Comparison of ENCODE assay signal across 10 cellular contexts in the genomic region with DNA sequence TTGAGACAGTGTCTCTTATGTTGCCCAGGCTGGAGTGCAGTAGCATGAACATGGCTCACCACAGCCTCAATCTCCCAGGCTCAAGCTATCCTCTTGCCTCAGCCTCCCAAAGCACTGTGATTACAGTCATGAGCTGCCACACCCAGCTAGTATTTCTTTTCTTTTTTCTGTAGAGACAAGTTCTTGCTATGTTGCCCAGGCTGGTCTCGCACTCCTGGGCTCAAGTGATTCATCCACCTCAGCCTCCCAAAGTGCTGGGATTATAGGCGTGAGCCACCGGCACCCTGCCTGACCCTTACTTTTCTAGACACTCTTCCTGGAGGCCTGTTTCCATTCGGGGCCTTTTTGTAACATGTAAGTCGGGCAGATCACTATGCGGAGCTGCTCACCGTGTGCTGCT. TPM values are rescaled to one million over a fixed set of nuclear protein-coding genes. Genes with fewer than 3 reads are reported as not detected.
DNase-seq lines count a peak whose midpoint lies in the region; TF ChIP-seq lines count a peak whose summit lies in the region.
"Had no signal": no experiment of that assay in that cellular context is flagged by ENCODE, and none has a peak within 500 bp of the region (broad histone marks: within the 10 kb centered on the region; RNA-seq: fewer than 3 reads in every experiment).

No MANE protein-coding gene starts in this region.

- H3K4me1 ChIP-seq in mesodermal cell (ENCODE audit: control insufficient read depth, insufficient read depth, low read length, poor library complexity, severe bottlenecking): peaks cover 12% of the 10 kb centered on the region
- peaks cover 0 to 53% (median 6%) of the 10 kb centered on the region in 4 donors for H3K4me1 ChIP-seq in tibial nerve

- no peak for TF ChIP-seq POLR2A in tibial nerve (IDR thresholded peaks at IDR 0.05)

- H3K9me3 ChIP-seq in MG63 (no peaks in the 10 kb centered on the region), mesodermal cell (ENCODE audit: control insufficient read depth, low read length) (no peaks in the 10 kb centered on the region), tibial nerve (no peaks in the 10 kb centered on the region)
- H3K9me3 ChIP-seq: neutrophil had no signal

- TF ChIP-seq CTCF in choroid plexus epithelial cell (conservative IDR thresholded peaks at IDR 0.05; ENCODE audit: low read depth, low read length) (no peak), tibial nerve (IDR thresholded peaks at IDR 0.05) (no peak)

- TF ChIP-seq EP300 in tibial nerve (IDR thresholded peaks at IDR 0.05): no peak

- WGBS in mesodermal cell (ENCODE audit: insufficient coverage in 2 of 2), 2 experiments: 85 to 92% methylated on average over 7 of the region's 7 CpGs
- WGBS in tibial nerve, 2 donors: 89 to 90% methylated on average over 7 of the region's 7 CpGs

- peak; percentile 91 for DNase-seq in MG63
- peak; percentile 46 for DNase-seq in choroid plexus epithelial cell (ENCODE audit: low read depth)
- no peak for DNase-seq in tibial nerve (ENCODE audit: low spot score in 2 of 2)
- no peak for DNase-seq in DMS114 treated with DMSO at 0.1 percent for 48 hours (lab: John Stamatoyannopoulos, UW; ENCODE audit: unreplicated experiment)
- DNase-seq in NCI-H82 treated with DMSO at 0.1 percent for 48 hours (lab: John Stamatoyannopoulos, UW; ENCODE audit: unreplicated experiment): no peak
- no peak for DNase-seq in UCSD-AML1 (lab: John Stamatoyannopoulos, UW; ENCODE audit: unreplicated experiment)
- DNase-seq: activated B cell treated with CpG ODN at 0.5 μM for 24 hours; stimulated activated naive CD4-positive, alpha-beta T cell had no signal

- H3K4me3 ChIP-seq in MG63 (no peak overlapping the region), choroid plexus epithelial cell (ENCODE audit: low read depth, low read length) (no peak overlapping the region), mesodermal cell (ENCODE audit: extremely low read depth, insufficient read depth, low read length, poor library complexity, severe bottlenecking) (no peak overlapping the region), tibial nerve (no peak overlapping the region)

- H3K27ac ChIP-seq in mesodermal cell (ENCODE audit: low read depth, low read length, severe bottlenecking): peak overlapping the region; percentile 10
- peak overlapping the region in 3 of 4 donors; percentile 83 to 93 (median 90) for H3K27ac ChIP-seq in tibial nerve
- H3K27ac ChIP-seq: neutrophil had no signal

- H3K27me3 ChIP-seq in MG63 (no peaks in the 10 kb centered on the region), tibial nerve (no peaks in the 10 kb centered on the region)
- H3K27me3 ChIP-seq: neutrophil had no signal

- H3K36me3 ChIP-seq in MG63 (no peaks in the 10 kb centered on the region), mesodermal cell (ENCODE audit: control insufficient read depth, insufficient read depth, low read length) (no peaks in the 10 kb centered on the region), tibial nerve (no peaks in the 10 kb centered on the region)
- H3K36me3 ChIP-seq: neutrophil had no signal

RNA-seq across cellular contexts. Expression of gene SRP9, which starts 30.1 kb away (rescaled TPM):
- total RNA-seq in MG63 (2014; rRNA removed; shearing (Covaris generic); ENCODE audit: low replicate concordance): 509 and 971 TPM in 2 replicates
- polyA plus RNA-seq in mesodermal cell (2013, experiment 1 of 2): 331 TPM
- polyA plus RNA-seq in mesodermal cell (2013, experiment 2 of 2): 382 TPM
- total RNA-seq in tibial nerve: 100 to 1,000 TPM; 130 to 178 (median 146) TPM

Comparison
In these comparisons a context has a peak if more than half of its experiments do, and no peak if none do; other contexts are left out.
1. DNase-seq: peak in MG63 (single experiment) and choroid plexus epithelial cell (single experiment); none in tibial nerve (0 of 2), DMS114 treated with DMSO at 0.1 percent for 48 hours (single experiment), NCI-H82 treated with DMSO at 0.1 percent for 48 hours (single experiment) and UCSD-AML1 (single experiment).